ENCODE assay signal across 9 cellular contexts in genomic region chr5:40879163-40879942, GRCh38. TPM values are rescaled to one million over a fixed set of nuclear protein-coding genes. Genes with fewer than 3 reads are reported as not detected.
DNase-seq lines count a peak whose midpoint lies in the region; ATAC-seq, FAIRE-seq and TF ChIP-seq lines count a peak whose summit lies in the region.
"Had no signal": no experiment of that assay in that cellular context is flagged by ENCODE, and none has a peak within 500 bp of the region (broad histone marks: within the 10 kb centered on the region; RNA-seq: fewer than 3 reads in every experiment).

No MANE protein-coding gene starts in this region.

- H3K4me3 Mint-ChIP-seq in endodermal cell = no peak overlapping the region
- H3K4me3 Mint-ChIP-seq in osteocyte (ENCODE audit: unreplicated experiment) = no peak overlapping the region
- H3K4me3 Mint-ChIP-seq in activated naive CD4-positive, alpha-beta T cell treated with anti-CD3 and anti-CD28 coated beads, Interleukin-2, amount 10 ng/mL, durations not matched to agents 7 days and 5 days = no peak overlapping the region

- no peak overlapping the region for H3K27ac Mint-ChIP-seq in endodermal cell
- H3K27ac Mint-ChIP-seq in osteocyte (ENCODE audit: unreplicated experiment) = no peak overlapping the region
- H3K27ac Mint-ChIP-seq in activated naive CD4-positive, alpha-beta T cell treated with anti-CD3 and anti-CD28 coated beads, Interleukin-2, amount 10 ng/mL, durations not matched to agents 7 days and 5 days = no peak overlapping the region

- peak; percentile 96 for FAIRE-seq in G401.6 (lab: Jason Lieb, UNC)

- CTCF ChIA-PET in activated naive CD4-positive, alpha-beta T cell treated with anti-CD3 and anti-CD28 coated beads, Interleukin-2, amount 10 ng/mL, durations not matched to agents 7 days and 5 days (lab: Charles Lee) = interaction anchor here (0.6 to 1.3 kb wide), 10 partner anchors 12 to 1166 kb away, joined by 3 to 6 read pairs (median 3); no protein-coding TSS in a partner anchor

- peaks cover 2% of the 10 kb centered on the region for H3K27me3 Mint-ChIP-seq in endodermal cell (ENCODE audit: insufficient read depth)
- H3K27me3 Mint-ChIP-seq in osteocyte (ENCODE audit: unreplicated experiment) = peaks cover 32% of the 10 kb centered on the region
- H3K27me3 Mint-ChIP-seq in activated naive CD4-positive, alpha-beta T cell treated with anti-CD3 and anti-CD28 coated beads, Interleukin-2, amount 10 ng/mL, durations not matched to agents 7 days and 5 days = peaks cover 39% of the 10 kb centered on the region

- H3K27ac ChIP-seq in Peyer's patch (no peak overlapping the region), endodermal cell (ENCODE audit: low read depth, low read length) (no peak overlapping the region)
- H3K27ac ChIP-seq: SJSA1 had no signal

- no peaks in the 10 kb centered on the region for H3K4me1 ChIP-seq in Peyer's patch
- H3K4me1 ChIP-seq in endodermal cell (ENCODE audit: control insufficient read depth, insufficient read depth, low read length) = no peaks in the 10 kb centered on the region
- H3K4me1 ChIP-seq: SJSA1 had no signal

- DNase-seq in HT1080 (ENCODE audit: low read depth) (peak; percentile 10), Peyer's patch (no peak), endodermal cell (peak; percentile 28), osteocyte (ENCODE audit: extremely low spot score, unreplicated experiment) (no peak)
- no peak for DNase-seq in stimulated activated CD4-positive, alpha-beta T cell treated with anti-CD3 and anti-CD28 coated beads, Interleukin-4, amount 100 ng/mL, for 1 hour
- DNase-seq in activated naive CD4-positive, alpha-beta T cell treated with anti-CD3 and anti-CD28 coated beads, Interleukin-2, amount 10 ng/mL, durations not matched to agents 7 days and 5 days = no peak

- H3K4me3 ChIP-seq in Peyer's patch (no peak overlapping the region), endodermal cell (ENCODE audit: low read length) (no peak overlapping the region)
- H3K4me3 ChIP-seq: SJSA1 had no signal

- TF ChIP-seq POLR2A in Peyer's patch (IDR thresholded peaks at IDR 0.05) = no peak

- no peaks in the 10 kb centered on the region for H3K9me3 ChIP-seq in Peyer's patch
- peaks cover 37% of the 10 kb centered on the region for H3K9me3 ChIP-seq in endodermal cell (ENCODE audit: control insufficient read depth, low read length)
- H3K9me3 ChIP-seq: SJSA1 had no signal

- H3K9me3 Mint-ChIP-seq in endodermal cell = peaks cover 35% of the 10 kb centered on the region
- no peaks in the 10 kb centered on the region for H3K9me3 Mint-ChIP-seq in osteocyte (ENCODE audit: unreplicated experiment)
- peaks cover 7% of the 10 kb centered on the region for H3K9me3 Mint-ChIP-seq in activated naive CD4-positive, alpha-beta T cell treated with anti-CD3 and anti-CD28 coated beads, Interleukin-2, amount 10 ng/mL, durations not matched to agents 7 days and 5 days

- H3K4me1 Mint-ChIP-seq in endodermal cell = no peaks in the 10 kb centered on the region
- H3K4me1 Mint-ChIP-seq in osteocyte (ENCODE audit: unreplicated experiment) = no peaks in the 10 kb centered on the region
- H3K4me1 Mint-ChIP-seq in activated naive CD4-positive, alpha-beta T cell treated with anti-CD3 and anti-CD28 coated beads, Interleukin-2, amount 10 ng/mL, durations not matched to agents 7 days and 5 days = no peaks in the 10 kb centered on the region

- 54 to 75% methylated on average over 3 to 9 of the region's 10 CpGs for WGBS in endodermal cell (ENCODE audit: insufficient coverage in 1 of 2, insufficient read length in 1 of 2), 2 experiments

- H3K27me3 ChIP-seq in Peyer's patch (no peaks in the 10 kb centered on the region), endodermal cell (ENCODE audit: control insufficient read depth, insufficient read depth, low read length, poor library complexity, severe bottlenecking) (no peaks in the 10 kb centered on the region)
- H3K27me3 ChIP-seq: SJSA1 had no signal

- H3K9ac ChIP-seq in endodermal cell (ENCODE audit: extremely low read depth, low read length, poor library complexity, severe bottlenecking) = no peak overlapping the region

- TF ChIP-seq CTCF in Peyer's patch (IDR thresholded peaks at IDR 0.05) (peak in 5 of 6 experiments; percentile 58 to 70 (median 65)), endodermal cell (conservative IDR thresholded peaks at IDR 0.05) (peak; percentile 84), osteocyte (IDR thresholded peaks at IDR 0.05) (peak; percentile 64)

- no peaks in the 10 kb centered on the region for H3K36me3 ChIP-seq in Peyer's patch
- H3K36me3 ChIP-seq in endodermal cell (ENCODE audit: control insufficient read depth, insufficient read depth, low read length) = no peaks in the 10 kb centered on the region
- H3K36me3 ChIP-seq: SJSA1 had no signal

- H3K36me3 Mint-ChIP-seq in endodermal cell (ENCODE audit: low read depth) (peaks cover 9% of the 10 kb centered on the region), osteocyte (ENCODE audit: unreplicated experiment) (no peaks in the 10 kb centered on the region)
- no peaks in the 10 kb centered on the region for H3K36me3 Mint-ChIP-seq in activated naive CD4-positive, alpha-beta T cell treated with anti-CD3 and anti-CD28 coated beads, Interleukin-2, amount 10 ng/mL, durations not matched to agents 7 days and 5 days

- ATAC-seq in HG02852 (IDR thresholded peaks at IDR 0.05; ENCODE audit: unreplicated experiment) = no peak

RNA-seq across cellular contexts. Expression of gene C7, which starts 29.9 kb away (rescaled TPM):
- not detected in 2 replicates for total RNA-seq in HT1080 (2014; rRNA removed; shearing (Covaris generic))
- not detected in 2 replicates for polyA plus RNA-seq in HT1080 (2015; cell fraction: cytosol; rRNA removed)
- polyA plus RNA-seq in HT1080 (2015; cell fraction: nucleus; rRNA removed) = 0.28 TPM in 1 of 2 replicates, not detected in the other
- total RNA-seq in Peyer's patch (100 to 1,000 TPM in 1 of 4 donors, 10 to 100 TPM in 3; 42.2 to 287 (median 56.4) TPM), endodermal cell (1 to 10 TPM in 1 of 2 donors, under 1 TPM in 1; 0.88 to 2.7 TPM), osteocyte (not detected in 2 replicates)
- 0.96 TPM for polyA plus RNA-seq in endodermal cell (2013, experiment 1 of 2)
- polyA plus RNA-seq in endodermal cell (2013, experiment 2 of 2) = 0.70 TPM
- total RNA-seq: SJSA1 had no signal

RNA-seq across cellular contexts. Expression of gene CARD6, which starts 38.2 kb away (rescaled TPM):
- total RNA-seq in HT1080 (2014; rRNA removed; shearing (Covaris generic)) = 2.1 and 2.3 TPM in 2 replicates
- 1.8 and 2.7 TPM in 2 replicates for polyA plus RNA-seq in HT1080 (2015; cell fraction: cytosol; rRNA removed)
- polyA plus RNA-seq in HT1080 (2015; cell fraction: nucleus; rRNA removed) = 3.2 and 4.3 TPM in 2 replicates
- total RNA-seq in Peyer's patch (10 to 100 TPM in 1 of 4 donors, 1 to 10 TPM in 3; 4.1 to 20.6 (median 7.1) TPM), endodermal cell (under 1 TPM; 0.13 TPM), osteocyte (0.73 and 1.1 TPM in 2 replicates)
- polyA plus RNA-seq in endodermal cell (2013, experiment 1 of 2) = 0.21 TPM
- polyA plus RNA-seq in endodermal cell (2013, experiment 2 of 2) = not detected

RNA-seq across cellular contexts. Expression of gene RPL37, which starts 44.3 kb away (rescaled TPM):
- 2,054 and 2,634 TPM in 2 replicates for total RNA-seq in HT1080 (2014; rRNA removed; shearing (Covaris generic))
- 158 and 171 TPM in 2 replicates for polyA plus RNA-seq in HT1080 (2015; cell fraction: cytosol; rRNA removed)
- 60.8 and 65.1 TPM in 2 replicates for polyA plus RNA-seq in HT1080 (2015; cell fraction: nucleus; rRNA removed)
- total RNA-seq in Peyer's patch = 100 to 1,000 TPM in 3 of 4 donors, 10 to 100 TPM in 1; 92.6 to 258 (median 191) TPM
- 1,000 to 10,000 TPM; 1,411 to 1,439 TPM for total RNA-seq in endodermal cell
- 2,660 TPM for polyA plus RNA-seq in endodermal cell (2013, experiment 1 of 2)
- polyA plus RNA-seq in endodermal cell (2013, experiment 2 of 2) = 2,413 TPM
- 1,134 and 1,223 TPM in 2 replicates for total RNA-seq in osteocyte

Comparison
In these comparisons a context has a peak if more than half of its experiments do, and no peak if none do; other contexts are left out.
1. DNase-seq: peak in HT1080 (single experiment) and endodermal cell (single experiment); none in Peyer's patch (0 of 3), osteocyte (single experiment), stimulated activated CD4-positive, alpha-beta T cell treated with anti-CD3 and anti-CD28 coated beads, Interleukin-4, amount 100 ng/mL, for 1 hour (single experiment) and activated naive CD4-positive, alpha-beta T cell treated with anti-CD3 and anti-CD28 coated beads, Interleukin-2, amount 10 ng/mL, durations not matched to agents 7 days and 5 days (single experiment).
2. RNA of gene C7, which starts 29.9 kb away (total RNA-seq): 42.2 to 287 TPM in Peyer's patch; 0.88 to 2.7 TPM in endodermal cell, not detected in osteocyte and not detected in HT1080; every median in the first group is over 10 times any median in the second.
3. Peak in every context shown above with its lines, with median percentiles within 50 percentile points of each other: CTCF ChIP-seq.